In the genomic region with DNA sequence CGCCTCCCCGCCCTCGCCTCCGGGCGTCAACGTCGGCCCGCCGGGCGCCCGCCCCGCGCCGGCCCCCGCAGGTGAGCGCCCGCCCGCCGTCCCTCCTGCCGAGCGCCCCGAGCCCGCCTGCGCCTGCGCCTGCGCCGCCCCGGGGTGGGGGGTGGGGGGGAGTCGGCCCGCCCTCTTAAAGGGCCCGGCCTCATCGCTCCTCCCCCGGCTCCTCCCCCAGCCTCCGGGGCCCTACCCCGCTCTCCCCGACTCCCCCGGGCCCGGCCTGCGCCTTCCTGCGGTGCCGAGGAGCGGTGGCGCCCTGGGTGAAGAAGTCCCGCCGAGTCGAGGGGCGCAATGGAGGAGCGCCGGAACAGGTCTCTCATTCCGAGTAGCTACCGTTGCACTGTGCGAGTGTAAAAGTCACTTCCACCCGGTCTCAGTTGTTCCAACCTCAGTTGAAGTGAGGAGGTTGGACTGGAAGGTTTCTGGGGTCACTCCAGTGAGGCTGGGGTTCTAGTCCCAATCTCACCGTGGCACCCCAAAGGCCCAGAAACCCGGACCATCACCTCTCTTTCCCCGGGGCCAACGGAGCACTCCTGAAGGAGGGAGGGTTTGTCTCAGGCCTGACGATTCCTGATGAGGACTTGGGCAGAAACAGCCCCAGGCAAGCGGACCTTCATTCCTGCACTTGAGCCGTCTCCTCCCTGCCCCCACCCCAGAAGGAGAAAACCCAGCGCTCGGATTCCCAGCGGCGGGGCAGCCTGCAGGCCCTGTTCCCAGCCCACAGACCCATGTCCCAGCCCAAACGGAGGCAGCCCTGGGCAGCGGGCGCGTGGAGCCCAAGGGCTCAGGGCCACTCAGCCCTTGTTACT, we compare ENCODE assay signal across 8 cellular contexts. TPM values are rescaled to one million over a fixed set of nuclear protein-coding genes. Genes with fewer than 3 reads are reported as not detected.
DNase-seq lines count a peak whose midpoint lies in the region; ATAC-seq and TF ChIP-seq lines count a peak whose summit lies in the region.

No MANE protein-coding gene starts in this region.

- peak overlapping the region; percentile 58 for H3K4me3 ChIP-seq in fibroblast of villous mesenchyme (ENCODE audit: low read depth, low read length)
- peak overlapping the region; percentile 66 for H3K4me3 ChIP-seq in neural cell (ENCODE audit: low read length)
- peak overlapping the region; percentile 72 to 95 (median 80) for H3K4me3 ChIP-seq in stomach

- H3K9me2 ChIP-seq in neural cell (ENCODE audit: insufficient read depth, low read length), result no peaks in the 10 kb centered on the region

- TF ChIP-seq EP300 in neural cell (conservative IDR thresholded peaks at IDR 0.05; ENCODE audit: poor library complexity, severe bottlenecking) (no peak), stomach (IDR thresholded peaks at IDR 0.05) (no peak)

- peaks cover 8% of the 10 kb centered on the region for H4K20me1 ChIP-seq in neural cell (ENCODE audit: insufficient read depth)

- TF ChIP-seq POLR2A in stomach (IDR thresholded peaks at IDR 0.05), result no peak

- no peaks in the 10 kb centered on the region for H3F3A ChIP-seq in neural cell (ENCODE audit: insufficient read depth, low read length, poor library complexity, severe bottlenecking)

- H3K27me3 ChIP-seq in neural cell (ENCODE audit: insufficient read depth, low read depth, low read length) (no peaks in the 10 kb centered on the region), stomach (no peaks in the 10 kb centered on the region)

- TF ChIP-seq RAD21 in neural cell (conservative IDR thresholded peaks at IDR 0.05), result no peak

- H3K79me2 ChIP-seq in neural cell (replicated peaks; ENCODE audit: insufficient read depth, low read length), result peaks cover 11% of the 10 kb centered on the region

- H3K27ac ChIP-seq in KOPT-K1 (ENCODE audit: low read depth, low read length, poor library complexity, severe bottlenecking) (peak overlapping the region; percentile 49), neural cell (ENCODE audit: low read length) (peak overlapping the region; percentile 34), stomach (peak overlapping the region; percentile 54 to 85 (median 75))

- H3K4me2 ChIP-seq in neural cell (ENCODE audit: low read length), result no peak overlapping the region

- peaks cover 43 to 60% (median 47%) of the 10 kb centered on the region in 4 donors for H3K4me1 ChIP-seq in stomach

- WGBS in stomach, 5 donors, result 15 to 45% (median 22%) methylated on average over 22 to 67 of the region's 68 CpGs

- ATAC-seq in GM21717 (IDR thresholded peaks at IDR 0.05; ENCODE audit: unreplicated experiment), result peak; percentile 31

- intact Hi-C loops in stomach (cut with DNase I; ENCODE audit: low total_unique reads), result loop anchor here (5.0 kb wide), 1 partner anchor 43 kb away; no protein-coding TSS in a partner anchor

- no peaks in the 10 kb centered on the region for H3K36me3 ChIP-seq in KOPT-K1 (ENCODE audit: insufficient read depth, low read length)
- no peaks in the 10 kb centered on the region for H3K36me3 ChIP-seq in neural cell (ENCODE audit: insufficient read depth, low read length)
- no peaks in the 10 kb centered on the region for H3K36me3 ChIP-seq in stomach

- peak overlapping the region; percentile 52 for H3K9ac ChIP-seq in neural cell (ENCODE audit: low read length)

- peak; percentile 91 for DNase-seq in DMS 273 (lab: John Stamatoyannopoulos, UW; ENCODE audit: unreplicated experiment)
- DNase-seq in RKO (ENCODE audit: low spot score), result peak; percentile 77
- DNase-seq in activated effector memory CD4-positive, alpha-beta T cell treated with anti-CD3 and anti-CD28 coated beads, Interleukin-2, amount 50 U/mL, for 16 hours, result peak; percentile 96
- peak; percentile 82 for DNase-seq in fibroblast of villous mesenchyme (ENCODE audit: low read depth)
- peak; percentile 92 for DNase-seq in stomach

- TF ChIP-seq CTCF in fibroblast of villous mesenchyme (IDR thresholded peaks at IDR 0.05; ENCODE audit: insufficient read depth, low read depth, low read length) (no peak), neural cell (IDR thresholded peaks at IDR 0.05; ENCODE audit: poor library complexity, severe bottlenecking) (no peak), stomach (IDR thresholded peaks at IDR 0.05) (no peak)

- H3K9me3 ChIP-seq in KOPT-K1 (ENCODE audit: insufficient read depth, low read length, poor library complexity, severe bottlenecking), result no peaks in the 10 kb centered on the region
- H3K9me3 ChIP-seq in neural cell (ENCODE audit: low read length), result no peaks in the 10 kb centered on the region
- no peaks in the 10 kb centered on the region for H3K9me3 ChIP-seq in stomach

- H2AFZ ChIP-seq in neural cell (ENCODE audit: low read depth, low read length), result peak overlapping the region; percentile 51

TF ChIP-seq in neural cell, 6 proteins besides CTCF, POLR2A, EP300 and RAD21:
- no peak for TF ChIP-seq TAF1 (IDR thresholded peaks at IDR 0.05; ENCODE audit: low read depth)
- TF ChIP-seq SMC3 (conservative IDR thresholded peaks at IDR 0.05; ENCODE audit: poor library complexity), result no peak
- TF ChIP-seq POLR2AphosphoS5 (IDR thresholded peaks at IDR 0.05), result peak; percentile 64
- TF ChIP-seq, protein P1, sequence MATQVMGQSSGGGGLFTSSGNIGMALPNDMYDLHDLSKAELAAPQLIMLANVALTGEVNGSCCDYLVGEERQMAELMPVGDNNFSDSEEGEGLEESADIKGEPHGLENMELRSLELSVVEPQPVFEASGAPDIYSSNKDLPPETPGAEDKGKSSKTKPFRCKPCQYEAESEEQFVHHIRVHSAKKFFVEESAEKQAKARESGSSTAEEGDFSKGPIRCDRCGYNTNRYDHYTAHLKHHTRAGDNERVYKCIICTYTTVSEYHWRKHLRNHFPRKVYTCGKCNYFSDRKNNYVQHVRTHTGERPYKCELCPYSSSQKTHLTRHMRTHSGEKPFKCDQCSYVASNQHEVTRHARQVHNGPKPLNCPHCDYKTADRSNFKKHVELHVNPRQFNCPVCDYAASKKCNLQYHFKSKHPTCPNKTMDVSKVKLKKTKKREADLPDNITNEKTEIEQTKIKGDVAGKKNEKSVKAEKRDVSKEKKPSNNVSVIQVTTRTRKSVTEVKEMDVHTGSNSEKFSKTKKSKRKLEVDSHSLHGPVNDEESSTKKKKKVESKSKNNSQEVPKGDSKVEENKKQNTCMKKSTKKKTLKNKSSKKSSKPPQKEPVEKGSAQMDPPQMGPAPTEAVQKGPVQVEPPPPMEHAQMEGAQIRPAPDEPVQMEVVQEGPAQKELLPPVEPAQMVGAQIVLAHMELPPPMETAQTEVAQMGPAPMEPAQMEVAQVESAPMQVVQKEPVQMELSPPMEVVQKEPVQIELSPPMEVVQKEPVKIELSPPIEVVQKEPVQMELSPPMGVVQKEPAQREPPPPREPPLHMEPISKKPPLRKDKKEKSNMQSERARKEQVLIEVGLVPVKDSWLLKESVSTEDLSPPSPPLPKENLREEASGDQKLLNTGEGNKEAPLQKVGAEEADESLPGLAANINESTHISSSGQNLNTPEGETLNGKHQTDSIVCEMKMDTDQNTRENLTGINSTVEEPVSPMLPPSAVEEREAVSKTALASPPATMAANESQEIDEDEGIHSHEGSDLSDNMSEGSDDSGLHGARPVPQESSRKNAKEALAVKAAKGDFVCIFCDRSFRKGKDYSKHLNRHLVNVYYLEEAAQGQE (IDR thresholded peaks at IDR 0.05; ENCODE audit: borderline replicate concordance), result no peak
- no peak for TF ChIP-seq MXI1 (conservative IDR thresholded peaks at IDR 0.05; ENCODE audit: poor library complexity, severe bottlenecking)
- TF ChIP-seq EZH2 (IDR thresholded peaks at IDR 0.05; ENCODE audit: borderline replicate concordance, insufficient read depth, low read length, poor library complexity, severe bottlenecking), result no peak

RNA-seq across cellular contexts. Expression of a gene that starts 1.5 kb away (rescaled TPM):
- total RNA-seq in fibroblast of villous mesenchyme (8.4 and 12.1 TPM in 2 replicates), stomach (100 to 1,000 TPM in 1 of 5 donors, 10 to 100 TPM in 3, 1 to 10 TPM in 1; 6.1 to 431 (median 42.6) TPM)
- polyA plus RNA-seq in neural cell (16.3 and 22.4 TPM in 2 replicates), stomach (10 to 100 TPM; 20.1 to 42.7 (median 34.5) TPM)
- polyA minus RNA-seq in neural cell, result 15.4 and 21.2 TPM in 2 replicates

Comparison
In these comparisons a context has a peak if more than half of its experiments do, and no peak if none do; other contexts are left out.
1. Peak in every context shown above with its lines: DNase-seq, ATAC-seq, H3K4me3 ChIP-seq and H3K27ac ChIP-seq.